ENCODE assay signal across 8 cellular contexts in genomic region chr9:20621553-20622329, GRCh38. TPM values are rescaled to one million over a fixed set of nuclear protein-coding genes. Genes with fewer than 3 reads are reported as not detected.
DNase-seq lines count a peak whose midpoint lies in the region; ATAC-seq and TF ChIP-seq lines count a peak whose summit lies in the region.

No MANE protein-coding gene starts in this region.

- no peak for TF ChIP-seq CTCF in OCI-LY3 (IDR thresholded peaks at IDR 0.05; ENCODE audit: low read depth, low read length)
- TF ChIP-seq CTCF in fibroblast of mammary gland (conservative IDR thresholded peaks at IDR 0.05; ENCODE audit: control insufficient read depth, insufficient read depth, low read depth, low read length), result no peak
- TF ChIP-seq CTCF in natural killer cell (IDR thresholded peaks at IDR 0.05), result no peak

- DNase-seq in NCI-H1694 treated with DMSO at 0.1 percent for 48 hours (lab: John Stamatoyannopoulos, UW) (peak; percentile 59), NCI-H1694 (lab: John Stamatoyannopoulos, UW) (no peak), activated T-helper 1 cell treated with Interleukin-2 at 50 U/mL for 16 hours (ENCODE audit: low read depth) (peak; percentile 67), fibroblast of mammary gland (ENCODE audit: low read depth) (peak; percentile 57), natural killer cell (peak; percentile 51)
- peak; percentile 75 to 90 (median 79) for DNase-seq in stimulated activated naive CD4-positive, alpha-beta T cell (lab: John Stamatoyannopoulos, UW)

- H3K36me3 ChIP-seq in OCI-LY3 (replicated peaks; ENCODE audit: low read depth, low read length), result no peaks in the 10 kb centered on the region

- no peaks in the 10 kb centered on the region for H3K9me3 Mint-ChIP-seq in natural killer cell

- peaks cover 10% of the 10 kb centered on the region for H3K4me1 ChIP-seq in OCI-LY3 (ENCODE audit: low read length)

- no peaks in the 10 kb centered on the region for H3K36me3 Mint-ChIP-seq in natural killer cell

- no peaks in the 10 kb centered on the region for H3K79me2 ChIP-seq in OCI-LY3 (ENCODE audit: low read length)

- ATAC-seq in HG03045 (IDR thresholded peaks at IDR 0.05; ENCODE audit: unreplicated experiment), result peak; percentile 22
- peak; percentile 35 to 60 (median 40) for ATAC-seq in natural killer cell

- intact Hi-C loops in natural killer cell (cut with micrococcal nuclease), result loop anchor here (2.0 to 10.0 kb wide), 5 partner anchors 263 to 695 kb away; partner anchors contain the start of gene HACD4

- H3K9ac ChIP-seq in OCI-LY3 (ENCODE audit: low read length), result peak overlapping the region; percentile 71

- H3K4me3 ChIP-seq in OCI-LY3 (ENCODE audit: low read length) (peak overlapping the region; percentile 98), fibroblast of mammary gland (ENCODE audit: control insufficient read depth, low read depth, low read length) (peak overlapping the region; percentile 82)

- peak overlapping the region; percentile 83 to 84 for H3K27ac Mint-ChIP-seq in natural killer cell

- H3K4me1 Mint-ChIP-seq in natural killer cell, result peaks cover 41 to 44% of the 10 kb centered on the region in 2 donors

- peak overlapping the region; percentile 88 for H2AFZ ChIP-seq in OCI-LY3 (ENCODE audit: low read depth, low read length)

- H3K4me3 Mint-ChIP-seq in natural killer cell, result peak overlapping the region; percentile 95

- no peaks in the 10 kb centered on the region for H3K9me3 ChIP-seq in OCI-LY3 (ENCODE audit: insufficient read depth, low read length)

- H3K27ac ChIP-seq in OCI-LY3 (ENCODE audit: low read length), result peak overlapping the region; percentile 51

- H3K4me2 ChIP-seq in OCI-LY3 (ENCODE audit: low read length), result peak overlapping the region; percentile 92

- H3K27me3 ChIP-seq in OCI-LY3 (ENCODE audit: low read depth, low read length), result 0 out of 2 replicates have a peak, but pooled peaks cover 4% of the 10 kb centered on the region

- no peaks in the 10 kb centered on the region for H3K27me3 Mint-ChIP-seq in natural killer cell (ENCODE audit: low read depth in 2 of 2)

- H4K20me1 ChIP-seq in OCI-LY3 (ENCODE audit: insufficient read depth, low read length), result no peaks in the 10 kb centered on the region

RNA-seq across cellular contexts. Expression of gene MLLT3, which starts 0.6 kb away (rescaled TPM):
- total RNA-seq in natural killer cell, result 10 to 100 TPM; 24.3 to 26.6 (median 25.2) TPM
